ENCODE assay signal across 27 cellular contexts in the genomic region with DNA sequence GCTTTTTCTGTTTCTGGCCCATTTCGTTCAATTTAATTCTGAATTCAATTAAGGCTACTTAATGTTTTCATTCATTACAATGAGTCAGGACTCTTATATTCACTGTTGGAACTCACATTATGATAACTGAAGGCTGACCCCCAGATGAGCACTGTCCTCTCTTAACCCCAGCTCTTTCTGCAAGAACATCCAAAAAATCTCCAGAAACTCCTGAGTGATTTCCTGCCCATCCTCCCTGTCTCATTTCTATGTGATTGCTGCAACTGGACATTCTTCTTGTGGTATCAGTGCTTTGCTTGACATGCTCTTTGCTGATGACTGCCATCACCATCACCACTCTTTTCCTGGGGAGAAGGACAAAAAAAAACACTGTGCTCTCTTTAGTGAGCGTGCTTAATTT.
DNase-seq lines count a peak whose midpoint lies in the region; ATAC-seq and TF ChIP-seq lines count a peak whose summit lies in the region.
"Had no signal": no experiment of that assay in that cellular context is flagged by ENCODE, and none has a peak within 500 bp of the region (broad histone marks: within the 10 kb centered on the region; RNA-seq: fewer than 3 reads in every experiment).

No MANE protein-coding gene starts in this region.

- no peak overlapping the region for H3K9ac ChIP-seq in endodermal cell (ENCODE audit: extremely low read depth, low read length, poor library complexity, severe bottlenecking)
- H3K9ac ChIP-seq: KMS-11 had no signal

- DNase-seq in EL, result peak; percentile 37
- DNase-seq in NCI-H226, result peak; percentile 22
- DNase-seq in choroid plexus epithelial cell (ENCODE audit: low read depth), result peak; percentile 57
- no peak for DNase-seq in left lobe of liver (ENCODE audit: low spot score)
- DNase-seq in endodermal cell, result no peak
- DNase-seq in HuH-7 (ENCODE audit: low spot score), result no peak
- no peak for DNase-seq in retina
- DNase-seq: activated naive CD4-positive, alpha-beta T cell; activated T-cell treated with anti-CD3 and anti-CD28 coated beads, Interleukin-2, amount 50 U/mL, for 72 hours; CD4-positive, alpha-beta T cell; effector CD8-positive, alpha-beta T cell; gastrocnemius medialis; NCI-H1417 treated with DMSO at 0.1 percent for 48 hours; NCI-H2029 treated with DMSO at 0.1 percent for 48 hours; NCI-H524 treated with DMSO at 0.1 percent for 48 hours; occipital lobe; OCI-M1; psoas muscle; substantia nigra had no signal

- no peaks in the 10 kb centered on the region for H3K27me3 Mint-ChIP-seq in endodermal cell (ENCODE audit: insufficient read depth)
- H3K27me3 Mint-ChIP-seq: CD4-positive, alpha-beta T cell; stimulated activated memory B cell treated with anti-CD40 and anti-IgM and Interleukin-4, amounts not matched to agents 10 μg/mL and 1 μg/mL and 100 μg/mL, for 72 hours; type B pancreatic cell had no signal

- no peak overlapping the region for H3K27ac ChIP-seq in endodermal cell (ENCODE audit: low read depth, low read length)
- H3K27ac ChIP-seq: adrenal gland, epithelial cell of prostate, gastrocnemius medialis, hepatocyte, KMS-11, psoas muscle had no signal

- peak; percentile 15 for ATAC-seq in left lobe of liver
- ATAC-seq: activated T-cell treated with anti-CD3 and anti-CD28 coated beads, Interleukin-2, amount 50 U/mL, for 72 hours; gastrocnemius medialis; natural killer cell treated with Interleukin-12 subunit alpha and Interleukin-12 subunit beta and Interleukin-15 and Interleukin-18, amount 100 ng/mL, for 72 hours; psoas muscle; stimulated activated memory B cell treated with anti-CD40 and anti-IgM and Interleukin-4, amounts not matched to agents 10 μg/mL and 1 μg/mL and 100 μg/mL, for 72 hours had no signal

- no peaks in the 10 kb centered on the region for H3K9me3 Mint-ChIP-seq in endodermal cell
- H3K9me3 Mint-ChIP-seq: activated T-cell treated with anti-CD3 and anti-CD28 coated beads, Interleukin-2, amount 50 U/mL, for 72 hours; natural killer cell treated with Interleukin-12 subunit alpha and Interleukin-12 subunit beta and Interleukin-15 and Interleukin-18, amount 100 ng/mL, for 72 hours; T-helper 1 cell treated with Interleukin-12 subunit alpha and Interleukin-12 subunit beta and Interleukin-4 antibody, amounts not matched to agents 30 μg/mL and 1 μg/mL, for 36 hours; type B pancreatic cell had no signal

- H3K27me3 ChIP-seq in endodermal cell (ENCODE audit: control insufficient read depth, insufficient read depth, low read length, poor library complexity, severe bottlenecking), result no peaks in the 10 kb centered on the region
- H3K27me3 ChIP-seq: adrenal gland, gastrocnemius medialis, hepatocyte had no signal

- H3K9me3 ChIP-seq in endodermal cell (ENCODE audit: control insufficient read depth, low read length), result no peaks in the 10 kb centered on the region
- H3K9me3 ChIP-seq: adrenal gland, gastrocnemius medialis, psoas muscle had no signal

- 89 to 100% methylated on average over 1 to 2 of the region's 2 CpGs for WGBS in endodermal cell (ENCODE audit: insufficient coverage in 1 of 2, insufficient read length in 1 of 2), 2 experiments

- H3K4me1 ChIP-seq in endodermal cell (ENCODE audit: control insufficient read depth, insufficient read depth, low read length), result peaks cover 2% of the 10 kb centered on the region
- H3K4me1 ChIP-seq: adrenal gland, gastrocnemius medialis, psoas muscle had no signal

- H3K36me3 ChIP-seq in endodermal cell (ENCODE audit: control insufficient read depth, insufficient read depth, low read length), result no peaks in the 10 kb centered on the region
- H3K36me3 ChIP-seq: adrenal gland, gastrocnemius medialis had no signal

- no peak overlapping the region for H3K4me3 Mint-ChIP-seq in endodermal cell
- H3K4me3 Mint-ChIP-seq: activated T-cell treated with anti-CD3 and anti-CD28 coated beads, Interleukin-2, amount 50 U/mL, for 72 hours; CD4-positive, alpha-beta T cell; natural killer cell treated with Interleukin-12 subunit alpha and Interleukin-12 subunit beta and Interleukin-15 and Interleukin-18, amount 100 ng/mL, for 72 hours; stimulated activated memory B cell treated with anti-CD40 and anti-IgM and Interleukin-4, amounts not matched to agents 10 μg/mL and 1 μg/mL and 100 μg/mL, for 72 hours; T-helper 1 cell treated with Interleukin-12 subunit alpha and Interleukin-12 subunit beta and Interleukin-4 antibody, amounts not matched to agents 30 μg/mL and 1 μg/mL, for 36 hours; type B pancreatic cell had no signal

- no peaks in the 10 kb centered on the region for H3K36me3 Mint-ChIP-seq in endodermal cell (ENCODE audit: low read depth)
- H3K36me3 Mint-ChIP-seq: natural killer cell treated with Interleukin-12 subunit alpha and Interleukin-12 subunit beta and Interleukin-15 and Interleukin-18, amount 100 ng/mL, for 72 hours; stimulated activated memory B cell treated with anti-CD40 and anti-IgM and Interleukin-4, amounts not matched to agents 10 μg/mL and 1 μg/mL and 100 μg/mL, for 72 hours; type B pancreatic cell had no signal

- H3K4me1 Mint-ChIP-seq in endodermal cell, result peaks cover 10% of the 10 kb centered on the region
- H3K4me1 Mint-ChIP-seq: stimulated activated memory B cell treated with anti-CD40 and anti-IgM and Interleukin-4, amounts not matched to agents 10 μg/mL and 1 μg/mL and 100 μg/mL, for 72 hours had no signal

- H3K27ac Mint-ChIP-seq in endodermal cell, result no peak overlapping the region
- H3K27ac Mint-ChIP-seq: activated T-cell treated with anti-CD3 and anti-CD28 coated beads, Interleukin-2, amount 50 U/mL, for 72 hours; CD4-positive, alpha-beta T cell; natural killer cell treated with Interleukin-12 subunit alpha and Interleukin-12 subunit beta and Interleukin-15 and Interleukin-18, amount 100 ng/mL, for 72 hours; stimulated activated memory B cell treated with anti-CD40 and anti-IgM and Interleukin-4, amounts not matched to agents 10 μg/mL and 1 μg/mL and 100 μg/mL, for 72 hours; T-helper 1 cell treated with Interleukin-12 subunit alpha and Interleukin-12 subunit beta and Interleukin-4 antibody, amounts not matched to agents 30 μg/mL and 1 μg/mL, for 36 hours; type B pancreatic cell had no signal

- TF ChIP-seq CTCF in choroid plexus epithelial cell (conservative IDR thresholded peaks at IDR 0.05; ENCODE audit: low read depth, low read length) (no peak), endodermal cell (conservative IDR thresholded peaks at IDR 0.05) (no peak)

- H3K4me3 ChIP-seq in choroid plexus epithelial cell (ENCODE audit: low read depth, low read length), result no peak overlapping the region
- H3K4me3 ChIP-seq in endodermal cell (ENCODE audit: low read length), result no peak overlapping the region
- H3K4me3 ChIP-seq: adrenal gland, gastrocnemius medialis, hepatocyte, psoas muscle had no signal

Comparison
In these comparisons a context has a peak if more than half of its experiments do, and no peak if none do; other contexts are left out.
1. DNase-seq: peak in EL (single experiment), NCI-H226 (single experiment) and choroid plexus epithelial cell (single experiment); none in left lobe of liver (single experiment), endodermal cell (single experiment), HuH-7 (single experiment) and retina (single experiment).